Comparison of ENCODE assay signal across 31 cellular contexts in the genomic region with DNA sequence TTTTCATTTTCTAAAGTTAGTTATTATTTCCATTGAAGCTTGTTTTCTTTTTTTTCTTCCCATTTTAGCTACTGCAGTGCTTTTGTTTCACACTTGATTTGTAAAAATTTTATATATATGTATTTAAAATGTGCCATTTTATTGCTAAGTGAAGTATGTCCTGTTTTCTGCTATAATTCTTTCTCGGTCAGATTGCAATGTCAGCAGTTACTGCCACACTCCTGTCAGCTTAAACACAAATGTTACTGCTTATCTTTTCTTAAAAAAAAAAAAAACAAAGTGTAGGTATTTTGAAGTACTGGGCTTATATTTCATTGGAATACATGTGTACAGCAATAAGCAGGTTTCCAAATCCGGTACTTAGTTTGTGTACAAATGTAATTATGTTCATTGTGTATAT.
"Had no signal": no experiment of that assay in that cellular context is flagged by ENCODE, and none has a peak within 500 bp of the region (broad histone marks: within the 10 kb centered on the region; RNA-seq: fewer than 3 reads in every experiment).

No MANE protein-coding gene starts in this region.

- ATAC-seq: left colon; left lung; naive thymus-derived CD8-positive, alpha-beta T cell; pancreas; right cardiac atrium; stimulated activated memory B cell treated with anti-CD40 and anti-IgM and Interleukin-4, amounts not matched to agents 10 μg/mL and 1 μg/mL and 100 μg/mL, for 72 hours; stimulated activated naive CD8-positive, alpha-beta T cell treated with anti-CD3 and anti-CD28 coated beads, Interleukin-15, amount 100 ng/mL, for 72 hours had no signal

- H3K9me3 Mint-ChIP-seq: immature natural killer cell; naive thymus-derived CD8-positive, alpha-beta T cell; nephron; neural crest cell; stimulated activated memory B cell treated with anti-CD40 and anti-IgM and Interleukin-4, amounts not matched to agents 10 μg/mL and 1 μg/mL and 100 μg/mL, for 72 hours; stimulated activated naive CD8-positive, alpha-beta T cell treated with anti-CD3 and anti-CD28 coated beads, Interleukin-15, amount 100 ng/mL, for 72 hours; type B pancreatic cell had no signal

- H3K4me2 ChIP-seq: smooth muscle cell had no signal

- H3K4me3 ChIP-seq: left lung, lung, pancreas, prostate gland, sigmoid colon, smooth muscle cell, tibial nerve, vagina had no signal

- H3K36me3 Mint-ChIP-seq: memory B cell; naive thymus-derived CD8-positive, alpha-beta T cell; stimulated activated memory B cell treated with anti-CD40 and anti-IgM and Interleukin-4, amounts not matched to agents 10 μg/mL and 1 μg/mL and 100 μg/mL, for 72 hours had no signal

- H3K27me3 Mint-ChIP-seq: memory B cell; naive thymus-derived CD8-positive, alpha-beta T cell; stimulated activated naive CD8-positive, alpha-beta T cell treated with anti-CD3 and anti-CD28 coated beads, Interleukin-15, amount 100 ng/mL, for 72 hours; type B pancreatic cell had no signal

- H3K4me3 Mint-ChIP-seq: immature natural killer cell; memory B cell; naive thymus-derived CD8-positive, alpha-beta T cell; nephron; neural crest cell; stimulated activated memory B cell treated with anti-CD40 and anti-IgM and Interleukin-4, amounts not matched to agents 10 μg/mL and 1 μg/mL and 100 μg/mL, for 72 hours; stimulated activated naive CD8-positive, alpha-beta T cell treated with anti-CD3 and anti-CD28 coated beads, Interleukin-15, amount 100 ng/mL, for 72 hours; type B pancreatic cell had no signal

- H3K27me3 ChIP-seq: left lung, pancreas, sigmoid colon, tibial nerve, vagina had no signal

- H3K9me3 ChIP-seq: left lung, pancreas, prostate gland, sigmoid colon, tibial nerve, vagina had no signal

- H3K36me3 ChIP-seq: prostate gland had no signal

- H3K4me1 ChIP-seq: left lung, pancreas, prostate gland, sigmoid colon, tibial nerve, vagina had no signal

- H3K27ac ChIP-seq: left lung, pancreas, prostate gland, sigmoid colon, tibial nerve, vagina had no signal

- H3K27ac Mint-ChIP-seq: immature natural killer cell; memory B cell; naive thymus-derived CD8-positive, alpha-beta T cell; stimulated activated memory B cell treated with anti-CD40 and anti-IgM and Interleukin-4, amounts not matched to agents 10 μg/mL and 1 μg/mL and 100 μg/mL, for 72 hours; type B pancreatic cell had no signal

- FAIRE-seq: islet of Langerhans, kidney, pancreas had no signal

- H3K4me1 Mint-ChIP-seq: immature natural killer cell; memory B cell; naive thymus-derived CD8-positive, alpha-beta T cell; stimulated activated memory B cell treated with anti-CD40 and anti-IgM and Interleukin-4, amounts not matched to agents 10 μg/mL and 1 μg/mL and 100 μg/mL, for 72 hours; stimulated activated naive CD8-positive, alpha-beta T cell treated with anti-CD3 and anti-CD28 coated beads, Interleukin-15, amount 100 ng/mL, for 72 hours had no signal

- DNase-seq: hypothalamus; immature natural killer cell; kidney; left colon; left lung; midbrain; naive thymus-derived CD8-positive, alpha-beta T cell; nucleus accumbens; pancreas; posterior cingulate gyrus; retina; right cardiac atrium; sigmoid colon; stimulated activated CD4-positive, alpha-beta T cell treated with anti-CD3 and anti-CD28 coated beads, Interleukin-1b, Interleukin-23, amount 100 ng/mL, for 48 hours; stimulated activated CD4-positive, alpha-beta T cell treated with anti-CD3 and anti-CD28 coated beads, Interleukin-2, amount 100 ng/mL, for 48 hours; stimulated activated CD4-positive, alpha-beta T cell treated with anti-CD3 and anti-CD28 coated beads, Interleukin-4, amount 100 ng/mL, for 4 hours; stimulated activated CD8-positive, alpha-beta memory T cell treated with anti-CD3 and anti-CD28 coated beads, Interleukin-4, amount 100 ng/mL, for 48 hours; stimulated activated naive CD4-positive, alpha-beta T cell treated with Interleukin-2 at 50 U/mL for 16 hours; stimulated activated naive CD8-positive, alpha-beta T cell treated with anti-CD3 and anti-CD28 coated beads, Interleukin-15, amount 100 ng/mL, for 72 hours; substantia nigra had no signal
